Comparison of ENCODE assay signal across 1 cellular context in genomic region chr5:177185993-177186392, GRCh38.
TF ChIP-seq lines count a peak whose summit lies in the region.

No MANE protein-coding gene starts in this region.

TF ChIP-seq in GM23338, 12 proteins besides CTCF, POLR2A, EP300 and RAD21 (continued from another document):
- TF ChIP-seq ZNF462 (CRISPR knock-in tag; IDR thresholded peaks at IDR 0.05) (no peak), CREB1 (CRISPR knock-in tag; IDR thresholded peaks at IDR 0.05; ENCODE audit: low read depth) (no peak), EZH2phosphoT487 (IDR thresholded peaks at IDR 0.05; ENCODE audit: unreplicated experiment) (no peak), STAT1 (IDR thresholded peaks at IDR 0.05; ENCODE audit: unreplicated experiment) (no peak), EZH2 (IDR thresholded peaks at IDR 0.05; ENCODE audit: low read depth, unreplicated experiment) (no peak), NANOG (IDR thresholded peaks at IDR 0.05; ENCODE audit: borderline replicate concordance) (no peak), JUNB (IDR thresholded peaks at IDR 0.05; ENCODE audit: unreplicated experiment) (no peak), POLR2AphosphoS5 (IDR thresholded peaks at IDR 0.05; ENCODE audit: low read depth) (no peak), ZNF331 (CRISPR knock-in tag; IDR thresholded peaks at IDR 0.05; ENCODE audit: low read depth) (no peak)
- TF ChIP-seq, protein P1, sequence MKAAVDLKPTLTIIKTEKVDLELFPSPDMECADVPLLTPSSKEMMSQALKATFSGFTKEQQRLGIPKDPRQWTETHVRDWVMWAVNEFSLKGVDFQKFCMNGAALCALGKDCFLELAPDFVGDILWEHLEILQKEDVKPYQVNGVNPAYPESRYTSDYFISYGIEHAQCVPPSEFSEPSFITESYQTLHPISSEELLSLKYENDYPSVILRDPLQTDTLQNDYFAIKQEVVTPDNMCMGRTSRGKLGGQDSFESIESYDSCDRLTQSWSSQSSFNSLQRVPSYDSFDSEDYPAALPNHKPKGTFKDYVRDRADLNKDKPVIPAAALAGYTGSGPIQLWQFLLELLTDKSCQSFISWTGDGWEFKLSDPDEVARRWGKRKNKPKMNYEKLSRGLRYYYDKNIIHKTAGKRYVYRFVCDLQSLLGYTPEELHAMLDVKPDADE (IDR thresholded peaks at IDR 0.05): no peak
- TF ChIP-seq, protein P2, sequence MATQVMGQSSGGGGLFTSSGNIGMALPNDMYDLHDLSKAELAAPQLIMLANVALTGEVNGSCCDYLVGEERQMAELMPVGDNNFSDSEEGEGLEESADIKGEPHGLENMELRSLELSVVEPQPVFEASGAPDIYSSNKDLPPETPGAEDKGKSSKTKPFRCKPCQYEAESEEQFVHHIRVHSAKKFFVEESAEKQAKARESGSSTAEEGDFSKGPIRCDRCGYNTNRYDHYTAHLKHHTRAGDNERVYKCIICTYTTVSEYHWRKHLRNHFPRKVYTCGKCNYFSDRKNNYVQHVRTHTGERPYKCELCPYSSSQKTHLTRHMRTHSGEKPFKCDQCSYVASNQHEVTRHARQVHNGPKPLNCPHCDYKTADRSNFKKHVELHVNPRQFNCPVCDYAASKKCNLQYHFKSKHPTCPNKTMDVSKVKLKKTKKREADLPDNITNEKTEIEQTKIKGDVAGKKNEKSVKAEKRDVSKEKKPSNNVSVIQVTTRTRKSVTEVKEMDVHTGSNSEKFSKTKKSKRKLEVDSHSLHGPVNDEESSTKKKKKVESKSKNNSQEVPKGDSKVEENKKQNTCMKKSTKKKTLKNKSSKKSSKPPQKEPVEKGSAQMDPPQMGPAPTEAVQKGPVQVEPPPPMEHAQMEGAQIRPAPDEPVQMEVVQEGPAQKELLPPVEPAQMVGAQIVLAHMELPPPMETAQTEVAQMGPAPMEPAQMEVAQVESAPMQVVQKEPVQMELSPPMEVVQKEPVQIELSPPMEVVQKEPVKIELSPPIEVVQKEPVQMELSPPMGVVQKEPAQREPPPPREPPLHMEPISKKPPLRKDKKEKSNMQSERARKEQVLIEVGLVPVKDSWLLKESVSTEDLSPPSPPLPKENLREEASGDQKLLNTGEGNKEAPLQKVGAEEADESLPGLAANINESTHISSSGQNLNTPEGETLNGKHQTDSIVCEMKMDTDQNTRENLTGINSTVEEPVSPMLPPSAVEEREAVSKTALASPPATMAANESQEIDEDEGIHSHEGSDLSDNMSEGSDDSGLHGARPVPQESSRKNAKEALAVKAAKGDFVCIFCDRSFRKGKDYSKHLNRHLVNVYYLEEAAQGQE (IDR thresholded peaks at IDR 0.05; ENCODE audit: unreplicated experiment): no peak
TF ChIP-seq in GM23338: peak in this region for 0.
